Comparison of ENCODE assay signal across 17 cellular contexts in the genomic region with DNA sequence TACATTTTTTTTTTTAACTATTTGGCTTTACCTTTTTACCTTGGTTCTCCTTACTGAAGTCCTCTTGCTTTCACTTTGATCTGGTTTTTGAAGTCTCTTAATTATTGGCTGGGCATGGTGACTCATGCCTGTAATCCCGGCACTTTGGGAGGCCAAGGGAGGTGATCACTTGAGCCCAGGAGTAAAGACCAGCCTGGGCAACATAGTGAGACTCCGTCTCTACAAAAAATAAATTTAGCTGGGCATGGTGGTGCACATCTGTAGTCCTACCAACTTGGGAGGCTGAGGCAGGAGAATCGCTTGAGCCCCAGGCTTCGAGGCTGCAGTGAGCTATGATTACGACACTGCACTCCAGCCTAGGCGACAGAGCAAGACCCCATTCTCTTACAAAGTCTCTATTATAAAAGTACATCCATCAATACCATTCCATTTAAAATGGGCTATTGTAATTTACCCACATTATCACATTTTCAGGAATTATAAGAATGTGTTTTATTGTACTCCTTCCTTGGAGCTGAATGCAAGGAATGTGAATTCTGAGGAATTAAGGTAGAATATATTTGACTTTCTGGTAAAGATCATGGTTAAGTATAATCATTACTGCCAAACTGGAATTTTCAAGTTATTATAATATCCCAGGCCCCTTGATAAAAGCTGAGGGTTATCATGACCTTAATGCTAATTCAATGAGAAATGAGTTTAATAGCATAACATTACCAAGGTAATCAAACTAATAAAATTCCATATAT. TPM values are rescaled to one million over a fixed set of nuclear protein-coding genes. Genes with fewer than 3 reads are reported as not detected.
DNase-seq lines count a peak whose midpoint lies in the region; ATAC-seq and TF ChIP-seq lines count a peak whose summit lies in the region.
"Had no signal": no experiment of that assay in that cellular context is flagged by ENCODE, and none has a peak within 500 bp of the region (broad histone marks: within the 10 kb centered on the region; RNA-seq: fewer than 3 reads in every experiment).

No MANE protein-coding gene starts in this region.

- no peaks in the 10 kb centered on the region for H3K27me3 Mint-ChIP-seq in activated CD8-positive, alpha-beta T cell treated with anti-CD3 and anti-CD28 coated beads for 36 hours
- no peaks in the 10 kb centered on the region for H3K27me3 Mint-ChIP-seq in activated CD8-positive, alpha-beta T cell treated with anti-CD3 and anti-CD28 coated beads, Interleukin-2, amount 10 ng/mL, durations not matched to agents 7 days and 5 days (ENCODE audit: low read depth)
- H3K27me3 Mint-ChIP-seq in H9 (ENCODE audit: low read depth), result no peaks in the 10 kb centered on the region; the same call in 1 of the 2 replicates
- H3K27me3 Mint-ChIP-seq: dendritic cell treated with granulocyte-macrophage colony-stimulating factor and Interleukin-4, amounts not matched to agents 40 ng/mL and 50 ng/mL, for 4 days had no signal

- no peak overlapping the region for H4K91ac ChIP-seq in H9 (ENCODE audit: insufficient read length, low read depth, low read length)

- no peak overlapping the region for H3K18ac ChIP-seq in H9 (ENCODE audit: insufficient read length, low read depth, low read length)

- H3K9ac ChIP-seq in smooth muscle cell (ENCODE audit: low read depth) (no peak overlapping the region), H9 (ENCODE audit: extremely low read depth, insufficient read length, low read length) (no peak overlapping the region)

- H4K8ac ChIP-seq in H9 (replicated peaks; ENCODE audit: insufficient read length, low read depth, low read length), result no peak overlapping the region

- ATAC-seq in activated CD8-positive, alpha-beta T cell treated with anti-CD3 and anti-CD28 coated beads for 36 hours, result no peak
- no peak for ATAC-seq in activated CD8-positive, alpha-beta T cell treated with anti-CD3 and anti-CD28 coated beads, Interleukin-2, amount 10 ng/mL, durations not matched to agents 7 days and 5 days
- no peak for ATAC-seq in HG02852 (IDR thresholded peaks at IDR 0.05; ENCODE audit: unreplicated experiment)
- ATAC-seq: heart right ventricle, Panc1 had no signal

- H3K36me3 Mint-ChIP-seq in activated CD8-positive, alpha-beta T cell treated with anti-CD3 and anti-CD28 coated beads for 36 hours (ENCODE audit: low read depth), result peaks cover 25% of the 10 kb centered on the region
- peaks cover 48% of the 10 kb centered on the region for H3K36me3 Mint-ChIP-seq in activated CD8-positive, alpha-beta T cell treated with anti-CD3 and anti-CD28 coated beads, Interleukin-2, amount 10 ng/mL, durations not matched to agents 7 days and 5 days (ENCODE audit: low read depth)
- H3K36me3 Mint-ChIP-seq in H9 (ENCODE audit: insufficient read depth in 1 of 3, low read depth in 3 of 3), result peaks cover 14 to 21% (median 18%) of the 10 kb centered on the region in 3 experiments; a peak in 6 of 7 replicates

- POLR2A ChIA-PET in activated CD8-positive, alpha-beta T cell treated with anti-CD3 and anti-CD28 coated beads for 36 hours (lab: Charles Lee), result interaction anchor here (1.3 to 1.7 kb wide), 4 partner anchors 24 to 49 kb away, joined by 3 to 5 read pairs (median 4); partner anchors contain the start of gene MSL2
- POLR2A ChIA-PET in activated CD8-positive, alpha-beta T cell treated with anti-CD3 and anti-CD28 coated beads, Interleukin-2, amount 10 ng/mL, durations not matched to agents 7 days and 5 days (lab: Charles Lee), result no interaction called here

- H3K4ac ChIP-seq in H9 (ENCODE audit: low read depth, low read length), result no peak overlapping the region

- no peak overlapping the region for H2BK12ac ChIP-seq in H9 (ENCODE audit: insufficient read length, low read depth, low read length)

- H3K14ac ChIP-seq in H9 (ENCODE audit: insufficient read depth, low read length), result no peak overlapping the region

- TF ChIP-seq RAD21 in Ishikawa (IDR thresholded peaks at IDR 0.05; ENCODE audit: low read depth), result no peak

- CTCF ChIA-PET in activated CD8-positive, alpha-beta T cell treated with anti-CD3 and anti-CD28 coated beads for 36 hours (lab: Charles Lee), result interaction anchor here (0.9 to 1.4 kb wide), 2 partner anchors 9 to 605 kb away, joined by 3 to 5 read pairs; partner anchors contain the start of gene STAG1
- CTCF ChIA-PET in activated CD8-positive, alpha-beta T cell treated with anti-CD3 and anti-CD28 coated beads, Interleukin-2, amount 10 ng/mL, durations not matched to agents 7 days and 5 days (lab: Charles Lee), result interaction anchor here (0.9 to 1.4 kb wide), 4 partner anchors 49 to 867 kb away, joined by 3 to 4 read pairs (median 3); partner anchors contain the start of genes MSL2 and STAG1

- H3K4me1 Mint-ChIP-seq in activated CD8-positive, alpha-beta T cell treated with anti-CD3 and anti-CD28 coated beads for 36 hours (ENCODE audit: low read depth), result peaks cover 53% of the 10 kb centered on the region
- peaks cover 21% of the 10 kb centered on the region for H3K4me1 Mint-ChIP-seq in activated CD8-positive, alpha-beta T cell treated with anti-CD3 and anti-CD28 coated beads, Interleukin-2, amount 10 ng/mL, durations not matched to agents 7 days and 5 days (ENCODE audit: low read depth)
- H3K4me1 Mint-ChIP-seq in H9, result peaks cover 6 to 7% of the 10 kb centered on the region in 2 experiments

- H3K79me2 ChIP-seq in smooth muscle cell (ENCODE audit: low read depth), result peaks cover 62% of the 10 kb centered on the region
- no peaks in the 10 kb centered on the region; the same call in 1 of the 2 replicates for H3K79me2 ChIP-seq in H9 (ENCODE audit: insufficient read depth, low read length)

- H3K27me3 ChIP-seq in smooth muscle cell (ENCODE audit: low read depth) (no peaks in the 10 kb centered on the region), H9 (ENCODE audit: insufficient read depth, low read length) (no peaks in the 10 kb centered on the region)
- H3K27me3 ChIP-seq: heart right ventricle, tibial artery had no signal

- H3K23me2 ChIP-seq in H9 (ENCODE audit: insufficient read length, low read depth, low read length, poor library complexity, severe bottlenecking), result no peaks in the 10 kb centered on the region

- no peak overlapping the region for H2BK120ac ChIP-seq in H9 (ENCODE audit: low read depth, low read length, poor library complexity, severe bottlenecking)

- H2BK15ac ChIP-seq in H9 (ENCODE audit: low read depth, low read length), result no peak overlapping the region

- peak overlapping the region; percentile 75 for H3K27ac Mint-ChIP-seq in activated CD8-positive, alpha-beta T cell treated with anti-CD3 and anti-CD28 coated beads for 36 hours
- no peak overlapping the region for H3K27ac Mint-ChIP-seq in activated CD8-positive, alpha-beta T cell treated with anti-CD3 and anti-CD28 coated beads, Interleukin-2, amount 10 ng/mL, durations not matched to agents 7 days and 5 days
- H3K27ac Mint-ChIP-seq in H9, result no peak overlapping the region; a peak in 1 of 7 replicates
- H3K27ac Mint-ChIP-seq: dendritic cell treated with granulocyte-macrophage colony-stimulating factor and Interleukin-4, amounts not matched to agents 40 ng/mL and 50 ng/mL, for 4 days had no signal

- H2AFZ ChIP-seq in smooth muscle cell (ENCODE audit: low read depth) (no peak overlapping the region), H9 (ENCODE audit: low read length) (no peak overlapping the region)

- H2BK20ac ChIP-seq in H9 (ENCODE audit: low read depth, low read length, poor library complexity, severe bottlenecking), result no peak overlapping the region

- H3K9me3 Mint-ChIP-seq in activated CD8-positive, alpha-beta T cell treated with anti-CD3 and anti-CD28 coated beads for 36 hours, result no peaks in the 10 kb centered on the region
- H3K9me3 Mint-ChIP-seq in activated CD8-positive, alpha-beta T cell treated with anti-CD3 and anti-CD28 coated beads, Interleukin-2, amount 10 ng/mL, durations not matched to agents 7 days and 5 days (ENCODE audit: insufficient read depth), result no peaks in the 10 kb centered on the region
- no peaks in the 10 kb centered on the region for H3K9me3 Mint-ChIP-seq in H9
- H3K9me3 Mint-ChIP-seq: dendritic cell treated with granulocyte-macrophage colony-stimulating factor and Interleukin-4, amounts not matched to agents 40 ng/mL and 50 ng/mL, for 4 days had no signal

- 79% methylated on average over 6 of the region's 6 CpGs for WGBS in smooth muscle cell (ENCODE audit: low lambda C conversion rate)
- WGBS in H9 (ENCODE audit: extremely low coverage, insufficient read length, low lambda C conversion rate), result no CpG with 5 or more reads among the region's 6 CpGs

- H3K9me3 ChIP-seq in smooth muscle cell (replicated peaks; ENCODE audit: low read depth) (no peaks in the 10 kb centered on the region), H9 (ENCODE audit: control insufficient read depth, low read depth, low read length) (no peaks in the 10 kb centered on the region)
- H3K9me3 ChIP-seq: heart right ventricle, tibial artery had no signal

- H4K5ac ChIP-seq in H9 (ENCODE audit: insufficient read length, low read depth, low read length), result no peak overlapping the region

- peak overlapping the region; percentile 14 for H3K4me2 ChIP-seq in smooth muscle cell
- no peak overlapping the region for H3K4me2 ChIP-seq in H9 (ENCODE audit: insufficient read depth, insufficient read length, low read length)

- TF ChIP-seq EP300 in Ishikawa (IDR thresholded peaks at IDR 0.05; ENCODE audit: borderline replicate concordance), result no peak

- H3K4me3 Mint-ChIP-seq in activated CD8-positive, alpha-beta T cell treated with anti-CD3 and anti-CD28 coated beads for 36 hours, result no peak overlapping the region
- no peak overlapping the region for H3K4me3 Mint-ChIP-seq in activated CD8-positive, alpha-beta T cell treated with anti-CD3 and anti-CD28 coated beads, Interleukin-2, amount 10 ng/mL, durations not matched to agents 7 days and 5 days
- H3K4me3 Mint-ChIP-seq in H9, result no peak overlapping the region
- H3K4me3 Mint-ChIP-seq: dendritic cell treated with granulocyte-macrophage colony-stimulating factor and Interleukin-4, amounts not matched to agents 40 ng/mL and 50 ng/mL, for 4 days had no signal

- no peak overlapping the region for H3T11ph ChIP-seq in H9 (ENCODE audit: low read length)

- TF ChIP-seq CTCF in activated CD8-positive, alpha-beta T cell treated with anti-CD3 and anti-CD28 coated beads for 36 hours (IDR thresholded peaks at IDR 0.05), result no peak
- TF ChIP-seq CTCF in fibroblast of mammary gland (conservative IDR thresholded peaks at IDR 0.05; ENCODE audit: control insufficient read depth, insufficient read depth, low read depth, low read length), result no peak
- no peak for TF ChIP-seq CTCF in smooth muscle cell (IDR thresholded peaks at IDR 0.05; ENCODE audit: borderline replicate concordance, insufficient read depth, poor library complexity, severe bottlenecking)
- TF ChIP-seq CTCF in H9 (conservative IDR thresholded peaks at IDR 0.05), result no peak

- no peak overlapping the region for H3K4me3 ChIP-seq in fibroblast of mammary gland (ENCODE audit: control insufficient read depth, low read depth, low read length)
- H3K4me3 ChIP-seq in smooth muscle cell, result no peak overlapping the region
- H3K4me3 ChIP-seq: heart right ventricle, tibial artery had no signal

- peaks cover 17% of the 10 kb centered on the region for H3F3A ChIP-seq in smooth muscle cell (ENCODE audit: low read depth)

- intact Hi-C loops in activated CD8-positive, alpha-beta T cell treated with anti-CD3 and anti-CD28 coated beads for 36 hours (cut with micrococcal nuclease), result no loop called here

- H3K56ac ChIP-seq in H9 (ENCODE audit: insufficient read length, low read depth, low read length), result no peak overlapping the region

- H3K4me1 ChIP-seq in smooth muscle cell (ENCODE audit: low read depth) (peaks cover 5% of the 10 kb centered on the region), H9 (ENCODE audit: insufficient read depth, low read length) (peaks cover 5% of the 10 kb centered on the region; the same call in 1 of the 2 replicates)

- peaks cover 80% of the 10 kb centered on the region for H4K20me1 ChIP-seq in smooth muscle cell (ENCODE audit: low read depth)
- H4K20me1 ChIP-seq in H9 (ENCODE audit: control insufficient read depth, insufficient read depth, insufficient read length), result peaks cover 2% of the 10 kb centered on the region

- no peak for DNase-seq in activated CD8-positive, alpha-beta T cell treated with anti-CD3 and anti-CD28 coated beads for 36 hours
- DNase-seq in activated CD8-positive, alpha-beta T cell treated with anti-CD3 and anti-CD28 coated beads, Interleukin-2, amount 10 ng/mL, durations not matched to agents 7 days and 5 days, result no peak
- peak; percentile 21 for DNase-seq in fibroblast of mammary gland (ENCODE audit: low read depth)
- no peak for DNase-seq in smooth muscle cell (lab: John Stamatoyannopoulos, UW; ENCODE audit: unreplicated experiment)
- DNase-seq in H9, result no peak
- DNase-seq in cerebellum (ENCODE audit: low spot score), result no peak
- DNase-seq: heart right ventricle, Karpas-422, kidney, midbrain, NCI-H1694, NCI-H510A treated with DMSO at 0.1 percent for 48 hours, tibial artery had no signal

- no peak overlapping the region for H2BK5ac ChIP-seq in H9 (ENCODE audit: insufficient read length, low read length)

- no peak overlapping the region for H3K23ac ChIP-seq in H9 (ENCODE audit: insufficient read length, low read depth, low read length)

- H3K36me3 ChIP-seq in smooth muscle cell (ENCODE audit: low read depth), result no peaks in the 10 kb centered on the region

- H3K27ac ChIP-seq in smooth muscle cell (ENCODE audit: low read depth) (no peak overlapping the region), H9 (ENCODE audit: insufficient read length, low read depth, low read length) (no peak overlapping the region)
- H3K27ac ChIP-seq: tibial artery had no signal

- no peaks in the 10 kb centered on the region for H3K79me1 ChIP-seq in H9 (ENCODE audit: insufficient read depth, low read depth, low read length, poor library complexity, severe bottlenecking)

- H2AK5ac ChIP-seq in H9 (ENCODE audit: insufficient read length, low read length), result no peak overlapping the region

RNA-seq across cellular contexts. Expression of gene MSL2, which starts 49.0 kb away (rescaled TPM):
- 10 to 100 TPM; 35.8 to 36.8 TPM for total RNA-seq in activated CD8-positive, alpha-beta T cell treated with anti-CD3 and anti-CD28 coated beads for 36 hours
- 10 to 100 TPM; 50.7 to 54.0 TPM for total RNA-seq in activated CD8-positive, alpha-beta T cell treated with anti-CD3 and anti-CD28 coated beads, Interleukin-2, amount 10 ng/mL, durations not matched to agents 7 days and 5 days
- 16.9 and 39.9 TPM in 2 replicates for total RNA-seq in smooth muscle cell
- polyA plus RNA-seq in smooth muscle cell, result 5.7 and 6.9 TPM in 2 replicates
- 38.4 and 42.7 TPM in 2 replicates for total RNA-seq in H9 (2021)
- 36.3 TPM for total RNA-seq in cerebellum
